11 cellular contexts compared by ENCODE assay signal in genomic region chr16:70391881-70392481, GRCh38. TPM values are rescaled to one million over a fixed set of nuclear protein-coding genes. Genes with fewer than 3 reads are reported as not detected.
A peak's percentile ranks its signal among the peaks of the same experiment; 100 is the strongest.
DNase-seq lines count a peak whose midpoint lies in the region; ATAC-seq, FAIRE-seq and TF ChIP-seq lines count a peak whose summit lies in the region.
"Had no signal": no experiment of that assay in that cellular context is flagged by ENCODE, and none has a peak within 500 bp of the region (broad histone marks: within the 10 kb centered on the region; RNA-seq: fewer than 3 reads in every experiment).

No MANE protein-coding gene starts in this region.

- peak overlapping the region; percentile 31; the same call in 1 of the 2 replicates for H4K8ac ChIP-seq in H1 (ENCODE audit: extremely low read depth, insufficient read depth, low read length)

- no peak overlapping the region for H2BK12ac ChIP-seq in H1 (ENCODE audit: low read depth, low read length)

- H2AFZ ChIP-seq in H1 (ENCODE audit: low read length), result no peak overlapping the region

- H4K91ac ChIP-seq in H1 (replicated peaks; ENCODE audit: insufficient read length, low read length), result no peak overlapping the region

- no peak overlapping the region for H3K18ac ChIP-seq in H1 (ENCODE audit: extremely low read depth, low read length)

- peaks cover 24% of the 10 kb centered on the region for H3K36me3 Mint-ChIP-seq in osteocyte (ENCODE audit: unreplicated experiment)

- H3K14ac ChIP-seq in H1 (ENCODE audit: insufficient read length), result no peak overlapping the region

- no peak overlapping the region for H3K56ac ChIP-seq in H1 (replicated peaks; ENCODE audit: insufficient read length, low read depth, low read length)

- H3K27ac ChIP-seq in H1 (ENCODE audit: low read depth, low read length) (no peak overlapping the region), prostate gland (no peak overlapping the region)

- intact Hi-C loops in prostate gland (cut with DNase I), result no loop called here

- H3K4me3 Mint-ChIP-seq in osteocyte (ENCODE audit: unreplicated experiment), result no peak overlapping the region

- TF ChIP-seq EP300 in H1 (IDR thresholded peaks at IDR 0.05; ENCODE audit: borderline replicate concordance in 1 of 2, low read depth in 2 of 2, low read length in 2 of 2), result no peak

- no peaks in the 10 kb centered on the region; the same call in 1 of the 2 replicates for H3K79me1 ChIP-seq in H1 (ENCODE audit: low read depth, low read length)

- H3K4me3 ChIP-seq in H1 (ENCODE audit: extremely low read depth in 1 of 4, insufficient read depth in 2 of 4, low read depth in 3 of 4, low read length in 4 of 4) (no peak overlapping the region), prostate gland (no peak overlapping the region)

- H3K27me3 ChIP-seq in H1 (replicated peaks in 1 of 4; ENCODE audit: control insufficient read depth in 3 of 4, extremely low read depth in 1 of 4, insufficient read depth in 3 of 4, low read length in 3 of 4), result no peaks in the 10 kb centered on the region
- H3K27me3 ChIP-seq in prostate gland (replicated peaks; ENCODE audit: insufficient read depth), result no peaks in the 10 kb centered on the region

- WGBS in H1 (ENCODE audit: extremely low coverage in 1 of 2, insufficient coverage in 1 of 2, insufficient read length in 1 of 2, insufficient replicate concordance in 2 of 2, low coverage in 1 of 2, low lambda C conversion rate in 2 of 2, missing lambda C conversion rate in 1 of 2), 2 experiments, result 91% methylated on average over 7 of the region's 7 CpGs; no CpG with 5 or more reads in 1 of the 2 experiments
- WGBS in prostate gland, result 63% methylated on average over 7 of the region's 7 CpGs

- H3K4me1 Mint-ChIP-seq in osteocyte (ENCODE audit: unreplicated experiment), result peaks cover 18% of the 10 kb centered on the region

- no peaks in the 10 kb centered on the region for H3K9me3 ChIP-seq in H1 (ENCODE audit: insufficient read depth in 2 of 2, low read depth in 1 of 2, low read length in 1 of 2)
- H3K9me3 ChIP-seq in prostate gland, result no peaks in the 10 kb centered on the region

- H4K5ac ChIP-seq in H1 (ENCODE audit: insufficient read length, low read depth, low read length), result no peak overlapping the region

- in situ Hi-C loops in GM13976 (cut with MboI; ENCODE audit: low sequenced_read_pairs, unreplicated experiment), result no loop called here

- H2BK5ac ChIP-seq in H1 (ENCODE audit: low read depth, low read length), result no peak overlapping the region

- no peak for ATAC-seq in HG02852 (IDR thresholded peaks at IDR 0.05; ENCODE audit: unreplicated experiment)

- H3K27ac Mint-ChIP-seq in osteocyte (ENCODE audit: unreplicated experiment), result peak overlapping the region; percentile 18

- no peaks in the 10 kb centered on the region for H3K27me3 Mint-ChIP-seq in osteocyte (ENCODE audit: unreplicated experiment)

- no peaks in the 10 kb centered on the region for H3K9me3 Mint-ChIP-seq in osteocyte (ENCODE audit: unreplicated experiment)

- no peak overlapping the region for H2BK15ac ChIP-seq in H1 (ENCODE audit: low read length)

- TF ChIP-seq CTCF in H1 (IDR thresholded peaks at IDR 0.05; ENCODE audit: control extremely low read depth in 1 of 3, insufficient read depth in 1 of 3, low read depth in 1 of 3, low read length in 3 of 3) (no peak), osteocyte (IDR thresholded peaks at IDR 0.05) (no peak), prostate gland (IDR thresholded peaks at IDR 0.05) (no peak), GM13976 (IDR thresholded peaks at IDR 0.05; ENCODE audit: borderline replicate concordance, control extremely low read depth, extremely low read depth, insufficient read depth, missing control alignments) (no peak)

- peaks cover 3 to 8% of the 10 kb centered on the region in 2 experiments for H4K20me1 ChIP-seq in H1 (replicated peaks in 1 of 2; ENCODE audit: control insufficient read depth in 1 of 2, insufficient read depth in 2 of 2, low read length in 2 of 2)

- no peak overlapping the region for H3K4ac ChIP-seq in H1 (replicated peaks; ENCODE audit: insufficient read length, low read depth, low read length)

- no peak for TF ChIP-seq RAD21 in H1 (IDR thresholded peaks at IDR 0.05 in 1 of 2, conservative IDR thresholded peaks at IDR 0.05 in 1 of 2; ENCODE audit: low read depth in 2 of 2, low read length in 2 of 2)

- H2BK120ac ChIP-seq in H1 (replicated peaks; ENCODE audit: low read depth, low read length), result no peak overlapping the region

- H3K9ac ChIP-seq in H1 (replicated peaks in 1 of 4; ENCODE audit: extremely low read depth in 1 of 4, low read depth in 3 of 4, low read length in 3 of 4), result no peak overlapping the region

- POLR2A ChIA-PET in H1 (lab: Charles Lee; ENCODE audit: partially characterized antibody), result interaction anchor here (1.0 to 5.8 kb wide), 6 partner anchors 10 to 134 kb away, joined by 3 to 37 read pairs (median 4); no protein-coding TSS in a partner anchor

- CTCF ChIA-PET in H1 (lab: Charles Lee; ENCODE audit: partially characterized antibody), result interaction anchor here (0.6 to 13.3 kb wide), 14 partner anchors 9 to 262 kb away, joined by 3 to 180 read pairs (median 3); no protein-coding TSS in a partner anchor

- no peak overlapping the region for H2AK5ac ChIP-seq in H1 (ENCODE audit: low read depth, low read length)

- H3K36me3 ChIP-seq in H1 (ENCODE audit: control insufficient read depth in 2 of 4, insufficient read depth in 4 of 4, low read length in 3 of 4) (peaks cover 2 to 9% (median 8%) of the 10 kb centered on the region in 4 experiments; a peak in 5 of 8 replicates), prostate gland (no peaks in the 10 kb centered on the region)

- DNase-seq in DMS 273 (lab: John Stamatoyannopoulos, UW; ENCODE audit: unreplicated experiment) (peak; percentile 83), NCI-H2171 treated with DMSO at 0.1 percent for 48 hours (lab: John Stamatoyannopoulos, UW) (peak; percentile 77), H1 (ENCODE audit: low read depth in 1 of 2, low spot score in 2 of 2) (no peak), osteocyte (ENCODE audit: extremely low spot score, unreplicated experiment) (no peak), prostate gland (ENCODE audit: low spot score) (no peak), RCC 7860 (ENCODE audit: low spot score) (no peak), GM13976 (ENCODE audit: low spot score) (no peak)
- DNase-seq: dermis blood vessel endothelial cell, DMS79, retina had no signal

- TF ChIP-seq POLR2A in H1 (IDR thresholded peaks at IDR 0.05; ENCODE audit: control extremely low read depth in 1 of 2, low read depth in 2 of 2, low read length in 2 of 2) (no peak), prostate gland (IDR thresholded peaks at IDR 0.05) (no peak)

- H3K79me2 ChIP-seq in H1 (ENCODE audit: control insufficient read depth in 1 of 2, insufficient read depth in 2 of 2, low read length in 2 of 2), result no peaks in the 10 kb centered on the region

- H3K4me2 ChIP-seq in H1 (ENCODE audit: insufficient read depth in 1 of 2, low read depth in 2 of 2, low read length in 2 of 2), result no peak overlapping the region

- H3K4me1 ChIP-seq in H1 (replicated peaks in 1 of 4; ENCODE audit: control insufficient read depth in 3 of 4, insufficient read depth in 4 of 4, low read length in 3 of 4), result no peaks in the 10 kb centered on the region
- H3K4me1 ChIP-seq in prostate gland (replicated peaks), result no peaks in the 10 kb centered on the region

- no peaks in the 10 kb centered on the region for H3K23me2 ChIP-seq in H1 (ENCODE audit: low read depth, low read length)

- no peak overlapping the region for H3K23ac ChIP-seq in H1 (ENCODE audit: insufficient read length)

- no peak overlapping the region for H2BK20ac ChIP-seq in H1 (ENCODE audit: low read length)

- no peak for FAIRE-seq in H1 (lab: Jason Lieb, UNC)
- no peak for FAIRE-seq in RCC 7860 (lab: Jason Lieb, UNC)

TF ChIP-seq in H1, 55 proteins besides CTCF, POLR2A, EP300 and RAD21 (continues in another document):
- TF ChIP-seq ATF3 (IDR thresholded peaks at IDR 0.05; ENCODE audit: insufficient read depth, low read depth, low read length) (no peak), BACH1 (IDR thresholded peaks at IDR 0.05; ENCODE audit: low read length) (no peak), HDAC2 (IDR thresholded peaks at IDR 0.05; ENCODE audit: borderline replicate concordance in 1 of 2, low read depth in 2 of 2, low read length in 2 of 2) (no peak), SIN3A (conservative IDR thresholded peaks at IDR 0.05 in 1 of 2, IDR thresholded peaks at IDR 0.05 in 1 of 2; ENCODE audit: low read depth in 1 of 2, low read length in 2 of 2) (no peak), CHD1 (IDR thresholded peaks at IDR 0.05; ENCODE audit: low read depth, low read length) (no peak), TAF7 (optimal IDR thresholded peaks at IDR 0.05; ENCODE audit: borderline replicate concordance, low read depth, low read length) (no peak), POLR2AphosphoS5 (IDR thresholded peaks at IDR 0.05; ENCODE audit: low read depth, low read length) (no peak), NANOG (IDR thresholded peaks at IDR 0.05; ENCODE audit: insufficient read depth, low read depth, low read length, poor library complexity, severe bottlenecking) (no peak)

RNA-seq across cellular contexts. Expression of gene DDX19A, which starts 45.3 kb away (rescaled TPM):
- total RNA-seq in H1 (2021; fragmentation: NEBNext Ultra II Directional; extraction: Animal tissue kit (Norgen Biotek cat#: 25700)), result 50.3 and 50.8 TPM in 2 replicates
- 27.9 and 30.7 TPM in 2 replicates for polyA plus RNA-seq in H1 (2011; rRNA removed)
- polyA plus RNA-seq in H1 (2011; cell fraction: cytosol; rRNA removed), result 47.6 TPM
- polyA plus RNA-seq in H1 (2011; cell fraction: nucleus; rRNA removed), result 31.2 TPM
- polyA plus RNA-seq in H1 (2012, experiment 1 of 2), result 38.5 to 47.8 TPM (median 41.1 TPM) in 4 replicates
- polyA plus RNA-seq in H1 (2012, experiment 2 of 2), result 31.1 TPM
- 30.0 TPM for polyA plus RNA-seq in H1 (2013, experiment 1 of 2)
- 31.2 TPM for polyA plus RNA-seq in H1 (2013, experiment 2 of 2)
- 54.7 and 67.1 TPM in 2 replicates for polyA minus RNA-seq in H1 (2011; rRNA and poly(A)+ RNA removed)
- polyA minus RNA-seq in H1 (2011; cell fraction: cytosol; rRNA and poly(A)+ RNA removed), result 40.7 TPM
- 33.1 TPM for polyA minus RNA-seq in H1 (2011; cell fraction: nucleus; rRNA and poly(A)+ RNA removed)
- total RNA-seq in osteocyte, result 47.0 and 52.3 TPM in 2 replicates
- total RNA-seq in prostate gland, result 10 to 100 TPM; 27.7 to 42.8 TPM

RNA-seq across cellular contexts. Expression of gene ST3GAL2, which starts 46.9 kb away (rescaled TPM):
- 39.3 and 39.7 TPM in 2 replicates for total RNA-seq in H1 (2021; fragmentation: NEBNext Ultra II Directional; extraction: Animal tissue kit (Norgen Biotek cat#: 25700))
- 14.4 and 30.5 TPM in 2 replicates for polyA plus RNA-seq in H1 (2011; rRNA removed)
- polyA plus RNA-seq in H1 (2011; cell fraction: cytosol; rRNA removed), result 16.9 TPM
- 28.1 TPM for polyA plus RNA-seq in H1 (2011; cell fraction: nucleus; rRNA removed)
- polyA plus RNA-seq in H1 (2012, experiment 1 of 2), result 19.3 to 24.6 TPM (median 22.0 TPM) in 4 replicates
- 19.9 TPM for polyA plus RNA-seq in H1 (2012, experiment 2 of 2)
- 26.7 TPM for polyA plus RNA-seq in H1 (2013, experiment 1 of 2)
- 27.0 TPM for polyA plus RNA-seq in H1 (2013, experiment 2 of 2)
- polyA minus RNA-seq in H1 (2011; rRNA and poly(A)+ RNA removed), result 33.4 and 49.9 TPM in 2 replicates
- 43.4 TPM for polyA minus RNA-seq in H1 (2011; cell fraction: cytosol; rRNA and poly(A)+ RNA removed)
- polyA minus RNA-seq in H1 (2011; cell fraction: nucleus; rRNA and poly(A)+ RNA removed), result 43.8 TPM
- 66.5 and 67.6 TPM in 2 replicates for total RNA-seq in osteocyte
- 10 to 100 TPM in 1 of 2 donors, 1 to 10 TPM in 1; 8.7 to 54.5 TPM for total RNA-seq in prostate gland

Comparison
In these comparisons a context has a peak if more than half of its experiments do, and no peak if none do; other contexts are left out.
1. DNase-seq: peak in DMS 273 (single experiment) and NCI-H2171 treated with DMSO at 0.1 percent for 48 hours (single experiment); none in H1 (0 of 2), osteocyte (single experiment), prostate gland (single experiment), RCC 7860 (single experiment) and GM13976 (single experiment).